8 cellular contexts compared by ENCODE assay signal in the genomic region with DNA sequence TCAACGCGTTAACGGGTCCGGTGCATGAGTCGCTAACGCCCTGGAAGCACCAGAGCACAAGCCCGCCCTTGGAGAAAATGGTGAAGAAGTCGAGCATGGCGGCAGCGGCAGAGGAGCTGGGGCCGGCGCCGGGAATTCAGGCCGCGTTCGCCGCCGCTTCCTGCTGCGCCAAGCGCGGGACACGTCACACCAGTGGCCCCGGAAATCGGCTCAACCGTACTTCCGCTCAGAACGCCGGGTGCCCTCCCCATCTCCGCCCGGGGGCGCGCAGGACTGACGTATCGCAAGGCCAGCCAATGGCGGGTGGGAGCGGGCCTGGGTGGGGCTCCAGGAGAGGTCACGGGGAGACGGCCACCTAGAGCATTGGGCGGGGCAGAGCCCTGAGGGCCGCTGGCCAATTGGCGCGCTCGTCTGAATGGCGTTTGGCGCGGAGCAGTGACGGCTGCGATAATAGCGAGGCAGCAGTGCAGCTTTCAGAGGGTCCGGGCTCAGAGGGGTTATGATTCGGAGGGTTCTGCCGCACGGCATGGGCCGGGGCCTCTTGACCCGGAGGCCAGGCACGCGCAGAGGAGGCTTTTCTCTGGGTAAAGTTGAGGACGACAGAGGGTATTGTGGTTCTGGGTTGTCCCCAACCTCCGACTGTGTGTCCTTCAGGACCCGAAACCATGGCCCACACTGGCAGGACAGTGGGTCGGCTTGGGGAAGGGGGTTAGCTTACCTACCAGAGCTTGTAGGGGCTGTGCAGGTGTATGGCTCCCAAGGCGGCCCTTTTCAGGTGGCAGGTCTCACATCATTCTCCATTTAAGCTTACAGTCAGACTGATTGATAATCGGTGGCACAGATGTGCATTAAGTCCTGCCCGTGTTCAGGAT. TPM values are rescaled to one million over a fixed set of nuclear protein-coding genes. Genes with fewer than 3 reads are reported as not detected.
DNase-seq lines count a peak whose midpoint lies in the region; ATAC-seq, FAIRE-seq and TF ChIP-seq lines count a peak whose summit lies in the region.

A gene (plus strand): TSS at position 447 of the 872 bp plus-strand sequence. CDS start 53 bp downstream, at position 500.
A gene with protein sequence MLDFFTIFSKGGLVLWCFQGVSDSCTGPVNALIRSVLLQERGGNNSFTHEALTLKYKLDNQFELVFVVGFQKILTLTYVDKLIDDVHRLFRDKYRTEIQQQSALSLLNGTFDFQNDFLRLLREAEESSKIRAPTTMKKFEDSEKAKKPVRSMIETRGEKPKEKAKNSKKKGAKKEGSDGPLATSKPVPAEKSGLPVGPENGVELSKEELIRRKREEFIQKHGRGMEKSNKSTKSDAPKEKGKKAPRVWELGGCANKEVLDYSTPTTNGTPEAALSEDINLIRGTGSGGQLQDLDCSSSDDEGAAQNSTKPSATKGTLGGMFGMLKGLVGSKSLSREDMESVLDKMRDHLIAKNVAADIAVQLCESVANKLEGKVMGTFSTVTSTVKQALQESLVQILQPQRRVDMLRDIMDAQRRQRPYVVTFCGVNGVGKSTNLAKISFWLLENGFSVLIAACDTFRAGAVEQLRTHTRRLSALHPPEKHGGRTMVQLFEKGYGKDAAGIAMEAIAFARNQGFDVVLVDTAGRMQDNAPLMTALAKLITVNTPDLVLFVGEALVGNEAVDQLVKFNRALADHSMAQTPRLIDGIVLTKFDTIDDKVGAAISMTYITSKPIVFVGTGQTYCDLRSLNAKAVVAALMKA (minus strand): TSS at position 188 of the 872 bp plus-strand sequence. CDS start 91 bp downstream, at position 97.

- peaks cover 37% of the 10 kb centered on the region for H3K4me1 Mint-ChIP-seq in chondrocyte (ENCODE audit: low read depth)

- no peaks in the 10 kb centered on the region for H3K9me3 ChIP-seq in kidney (ENCODE audit: control insufficient read depth in 1 of 2, low read length in 2 of 2)

- H3K4me3 ChIP-seq in kidney (ENCODE audit: low read length in 2 of 2): peak within 1 kb of the TSS; percentile 89 to 93

- H3K4me3 Mint-ChIP-seq in chondrocyte (ENCODE audit: unreplicated experiment): peak within 1 kb of the TSS; percentile 96

- no peaks in the 10 kb centered on the region for H3K27me3 Mint-ChIP-seq in chondrocyte (ENCODE audit: low read depth)

- intact Hi-C loops in kidney (cut with DNase I): no loop called here

- peak; percentile 81 for FAIRE-seq in kidney (lab: Jason Lieb, UNC)

- H3K36me3 Mint-ChIP-seq in chondrocyte (ENCODE audit: low read depth): peaks cover 26% of the 10 kb centered on the region

- H3K27ac ChIP-seq in kidney (ENCODE audit: low read depth in 2 of 2, low read length in 2 of 2): peak within 1 kb of the TSS; percentile 78 to 82

- DNase-seq in AML-193 (lab: John Stamatoyannopoulos, UW) (peak; percentile 93 to 95), NCI-H510A treated with DMSO at 0.1 percent for 48 hours (lab: John Stamatoyannopoulos, UW) (peak; percentile 96), chondrocyte (ENCODE audit: low spot score) (peak; percentile 100), kidney (peak; percentile 100)
- DNase-seq in activated CD4-positive, alpha-beta T cell treated with anti-CD3 and anti-CD28 coated beads for 24 hours (ENCODE audit: low read depth in 2 of 2): peak; percentile 98 to 99
- peak; percentile 100 for DNase-seq in stimulated activated CD4-positive, alpha-beta T cell treated with anti-CD3 and anti-CD28 coated beads, Interleukin-15, amount 100 ng/mL, for 24 hours

- peak; percentile 95 for TF ChIP-seq POLR2A in GM19193 (IDR thresholded peaks at IDR 0.05; ENCODE audit: extremely low read depth, insufficient read depth, insufficient read length)

- peaks cover 7 to 13% of the 10 kb centered on the region in 2 donors for H3K4me1 ChIP-seq in kidney (ENCODE audit: control insufficient read depth in 1 of 2, insufficient read depth in 1 of 2, low read depth in 1 of 2, low read length in 2 of 2)

- ATAC-seq in HG03439 (IDR thresholded peaks at IDR 0.05; ENCODE audit: unreplicated experiment): peak; percentile 98

- peaks cover 33 to 37% of the 10 kb centered on the region in 2 donors for H3K36me3 ChIP-seq in kidney (ENCODE audit: control insufficient read depth in 1 of 2, insufficient read depth in 2 of 2, low read length in 2 of 2)

- TF ChIP-seq CTCF in chondrocyte (IDR thresholded peaks at IDR 0.05) (no peak), kidney (IDR thresholded peaks at IDR 0.05; ENCODE audit: borderline replicate concordance, extremely low read depth, insufficient read depth) (no peak)

- H3K9me3 Mint-ChIP-seq in chondrocyte (ENCODE audit: low read depth): no peaks in the 10 kb centered on the region

- H3K27ac Mint-ChIP-seq in chondrocyte (ENCODE audit: unreplicated experiment): peak within 1 kb of the TSS; percentile 97

- peak within 1 kb of the TSS; percentile 84 to 96 for H3K9ac ChIP-seq in kidney (ENCODE audit: low read length in 2 of 2)

RNA-seq across cellular contexts. Expression of the first gene that starts in this region (rescaled TPM):
- total RNA-seq in chondrocyte (19.1 to 32.5 TPM (median 19.3 TPM) in 3 replicates), kidney (21.5 TPM)
- polyA plus RNA-seq in kidney (ENCODE audit: insufficient read depth, low read depth, low replicate concordance): 37.1 TPM

RNA-seq across cellular contexts. Expression of the second gene that starts in this region (rescaled TPM):
- total RNA-seq in chondrocyte (108 to 144 TPM (median 110 TPM) in 3 replicates), kidney (116 TPM)
- 55.2 TPM for polyA plus RNA-seq in kidney (ENCODE audit: insufficient read depth, low read depth, low replicate concordance)

Comparison
In these comparisons a context has a peak if more than half of its experiments do, and no peak if none do; other contexts are left out.
1. Peak in every context shown above with its lines: DNase-seq, ATAC-seq, H3K4me3 ChIP-seq and H3K27ac ChIP-seq.